ENCODE assay signal across 9 cellular contexts in genomic region chr2:10135296-10136089, GRCh38. TPM values are rescaled to one million over a fixed set of nuclear protein-coding genes. Genes with fewer than 3 reads are reported as not detected.
DNase-seq lines count a peak whose midpoint lies in the region; ATAC-seq and TF ChIP-seq lines count a peak whose summit lies in the region.
"Had no signal": no experiment of that assay in that cellular context is flagged by ENCODE, and none has a peak within 500 bp of the region (broad histone marks: within the 10 kb centered on the region; RNA-seq: fewer than 3 reads in every experiment).

No MANE protein-coding gene starts in this region.

- H3K9me3 Mint-ChIP-seq in Calu3 (ENCODE audit: low read depth, unreplicated experiment): no peaks in the 10 kb centered on the region

- H3K27me3 Mint-ChIP-seq in Calu3 (ENCODE audit: unreplicated experiment): no peaks in the 10 kb centered on the region

- H3K4me1 Mint-ChIP-seq in Calu3 (ENCODE audit: low read depth, unreplicated experiment): peaks cover 32% of the 10 kb centered on the region

- TF ChIP-seq CTCF in Calu3 (IDR thresholded peaks at IDR 0.05; ENCODE audit: unreplicated experiment) (no peak), fibroblast of lung (conservative IDR thresholded peaks at IDR 0.05 in 1 of 2, IDR thresholded peaks at IDR 0.05 in 1 of 2; ENCODE audit: low read depth in 1 of 2, low read length in 2 of 2) (no peak)

- DNase-seq in Calu3 (no peak), fibroblast of lung (ENCODE audit: low read depth in 2 of 2) (peak; percentile 37 to 48), KBM-7 (no peak), SIG-M5 treated with dmso at 0.1 percent for 504 hours (lab: John Stamatoyannopoulos, UW; ENCODE audit: unreplicated experiment) (no peak)

- BruUV-seq in Calu3 (replicated peaks; lab: Mats Ljungman, UMichigan): TSS peak; percentile 2

- H3K4me3 ChIP-seq in fibroblast of lung (replicated peaks in 1 of 4; ENCODE audit: control extremely low read depth in 1 of 4, insufficient read depth in 1 of 4, low read depth in 3 of 4, low read length in 4 of 4): no peak overlapping the region

- no peaks in the 10 kb centered on the region for H4K20me1 ChIP-seq in fibroblast of lung (ENCODE audit: control insufficient read depth, extremely low read depth, insufficient read depth, low read length)

- no peaks in the 10 kb centered on the region for H3K36me3 ChIP-seq in fibroblast of lung (ENCODE audit: control insufficient read depth, insufficient read depth, low read length)

- CTCF ChIA-PET in Calu3 (lab: Charles Lee): interaction anchor here (0.6 kb wide), 3 partner anchors 54 to 494 kb away, joined by 3 to 8 read pairs (median 4); no protein-coding TSS in a partner anchor

- H3K27ac Mint-ChIP-seq in Calu3 (ENCODE audit: unreplicated experiment): peak overlapping the region; percentile 58

- peaks cover 2% of the 10 kb centered on the region for H3K4me1 ChIP-seq in fibroblast of lung (ENCODE audit: control insufficient read depth, extremely low read depth, insufficient read depth, low read length)

- peak; percentile 4 for TF ChIP-seq POLR2A in GM15510 (IDR thresholded peaks at IDR 0.05; ENCODE audit: borderline replicate concordance, extremely low read depth, insufficient read length)

- no peaks in the 10 kb centered on the region for H3K79me2 ChIP-seq in fibroblast of lung (ENCODE audit: control insufficient read depth, insufficient read depth, low read length)

- H3K9ac ChIP-seq in fibroblast of lung (ENCODE audit: insufficient read depth, low read length): no peak overlapping the region

- no peak overlapping the region for H3K27ac ChIP-seq in fibroblast of lung (ENCODE audit: insufficient read depth, low read length)
- H3K27ac ChIP-seq: HL-60, neutrophil had no signal

- H3K4me3 Mint-ChIP-seq in Calu3 (ENCODE audit: low read depth, unreplicated experiment): no peak overlapping the region

- intact Hi-C loops in Calu3 (cut with micrococcal nuclease; ENCODE audit: unreplicated experiment): no loop called here

- no peaks in the 10 kb centered on the region for H3K27me3 ChIP-seq in fibroblast of lung (ENCODE audit: control insufficient read depth, insufficient read depth, low read length)
- H3K27me3 ChIP-seq: neutrophil had no signal

- in situ Hi-C loops in KBM-7 (cut with MboI; ENCODE audit: low pct_unique_long_range_greater_than_20kb, low sequenced_read_pairs): no loop called here

- ATAC-seq in HG02571 (IDR thresholded peaks at IDR 0.05; ENCODE audit: unreplicated experiment): no peak

- H2AFZ ChIP-seq in fibroblast of lung (ENCODE audit: low read length): no peak overlapping the region

- H3K36me3 Mint-ChIP-seq in Calu3 (ENCODE audit: insufficient read depth, unreplicated experiment): peaks cover 20% of the 10 kb centered on the region

- H3K4me2 ChIP-seq in fibroblast of lung (ENCODE audit: extremely low read depth, insufficient read depth, low read length): no peak overlapping the region

- H3K9me3 ChIP-seq in fibroblast of lung (ENCODE audit: control insufficient read depth, insufficient read depth, low read depth, low read length): no peaks in the 10 kb centered on the region
- H3K9me3 ChIP-seq: neutrophil had no signal

TF ChIP-seq in PFSK-1, 5 proteins besides CTCF, POLR2A, EP300 and RAD21:
- TF ChIP-seq REST (IDR thresholded peaks at IDR 0.05; ENCODE audit: insufficient read depth in 1 of 2, low read depth in 2 of 2, low read length in 2 of 2) (no peak), POLR2AphosphoS5 (IDR thresholded peaks at IDR 0.05; ENCODE audit: low read depth, low read length) (peak; percentile 66; the same call in 1 of the 2 replicates)

RNA-seq across cellular contexts. Expression of gene RRM2, which starts 13.0 kb away (rescaled TPM):
- total RNA-seq in Calu3 (2022): 154 and 168 TPM in 2 replicates
- polyA plus RNA-seq in PFSK-1 (2012; ENCODE audit: insufficient read length, low read depth): 55.8 TPM
- total RNA-seq in fibroblast of lung: 1.5 and 6.1 TPM in 2 replicates
- 36.3 and 119 TPM in 2 replicates for polyA plus RNA-seq in fibroblast of lung
- polyA plus RNA-seq in fibroblast of lung (2012): 25.6 and 115 TPM in 2 replicates
- 7.6 and 36.1 TPM in 2 replicates for polyA minus RNA-seq in fibroblast of lung (ENCODE audit: low replicate concordance)

RNA-seq across cellular contexts. Expression of gene CYS1, which starts 55.3 kb away (rescaled TPM):
- total RNA-seq in Calu3 (2022) (4.8 and 10.0 TPM in 2 replicates), fibroblast of lung (1.5 and 5.1 TPM in 2 replicates)
- 3.9 TPM for polyA plus RNA-seq in PFSK-1 (2012; ENCODE audit: insufficient read length, low read depth)
- 0.31 and 0.37 TPM in 2 replicates for polyA plus RNA-seq in fibroblast of lung
- 0.65 and 0.92 TPM in 2 replicates for polyA plus RNA-seq in fibroblast of lung (2012)
- 0.39 TPM in 1 of 2 replicates, not detected in the other for polyA minus RNA-seq in fibroblast of lung (ENCODE audit: low replicate concordance)

Comparison
In these comparisons a context has a peak if more than half of its experiments do, and no peak if none do; other contexts are left out.
1. DNase-seq: peak in fibroblast of lung (2 of 2); none in Calu3 (single experiment), KBM-7 (single experiment) and SIG-M5 treated with dmso at 0.1 percent for 504 hours (single experiment).
2. RNA of gene RRM2, which starts 13.0 kb away (total RNA-seq): 154 to 168 TPM in Calu3; 1.5 to 6.1 TPM in fibroblast of lung; every median in the first group is over 10 times any median in the second.